19 cellular contexts compared by ENCODE assay signal in the genomic region with DNA sequence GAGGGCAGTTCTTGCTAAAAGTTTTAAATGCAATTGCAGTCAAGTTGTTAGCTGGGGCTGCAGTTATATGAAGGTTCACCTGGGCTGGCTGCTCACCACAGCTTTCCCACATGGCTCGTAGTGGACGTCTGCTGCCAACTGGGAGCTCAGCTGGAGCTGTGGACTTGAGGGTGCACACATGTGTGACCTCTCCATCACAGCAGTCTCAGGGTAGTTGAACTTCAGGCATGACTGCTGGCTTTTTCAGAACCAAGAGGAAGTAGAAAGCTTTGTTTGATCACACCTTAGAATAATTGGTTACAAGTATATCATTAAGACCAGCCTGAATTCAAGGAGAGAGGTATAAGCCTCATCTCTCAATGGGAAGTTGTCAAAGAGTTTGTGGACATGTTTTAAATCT.
DNase-seq lines count a peak whose midpoint lies in the region; ATAC-seq and TF ChIP-seq lines count a peak whose summit lies in the region.
"Had no signal": no experiment of that assay in that cellular context is flagged by ENCODE, and none has a peak within 500 bp of the region (broad histone marks: within the 10 kb centered on the region; RNA-seq: fewer than 3 reads in every experiment).

No MANE protein-coding gene starts in this region.

- H3K4me3 Mint-ChIP-seq in memory B cell: no peak overlapping the region
- H3K4me3 Mint-ChIP-seq in activated T-helper 2 cell treated with anti-CD3 and anti-CD28 coated beads, Interferon-gamma antibody, Interleukin-2, Interleukin-4, amounts not matched to agents 10 μg/mL and 5 μg/mL and 100 μg/mL, durations not matched to agents 14 hours and 24 hours and 36 hours (ENCODE audit: low read depth): no peak overlapping the region
- H3K4me3 Mint-ChIP-seq: type B pancreatic cell had no signal

- H3K4me1 Mint-ChIP-seq in memory B cell: peaks cover 42% of the 10 kb centered on the region
- H3K4me1 Mint-ChIP-seq in activated T-helper 2 cell treated with anti-CD3 and anti-CD28 coated beads, Interferon-gamma antibody, Interleukin-2, Interleukin-4, amounts not matched to agents 10 μg/mL and 5 μg/mL and 100 μg/mL, durations not matched to agents 14 hours and 24 hours and 36 hours (ENCODE audit: low read depth): no peaks in the 10 kb centered on the region

- TF ChIP-seq CTCF in coronary artery (IDR thresholded peaks at IDR 0.05): no peak

- H3K27me3 Mint-ChIP-seq in memory B cell: no peaks in the 10 kb centered on the region
- H3K27me3 Mint-ChIP-seq in activated T-helper 2 cell treated with anti-CD3 and anti-CD28 coated beads, Interferon-gamma antibody, Interleukin-2, Interleukin-4, amounts not matched to agents 10 μg/mL and 5 μg/mL and 100 μg/mL, durations not matched to agents 14 hours and 24 hours and 36 hours (ENCODE audit: low read depth): no peaks in the 10 kb centered on the region

- peak overlapping the region; percentile 58 for H3K27ac Mint-ChIP-seq in memory B cell
- no peak overlapping the region for H3K27ac Mint-ChIP-seq in activated T-helper 2 cell treated with anti-CD3 and anti-CD28 coated beads, Interferon-gamma antibody, Interleukin-2, Interleukin-4, amounts not matched to agents 10 μg/mL and 5 μg/mL and 100 μg/mL, durations not matched to agents 14 hours and 24 hours and 36 hours
- H3K27ac Mint-ChIP-seq: activated naive CD4-positive, alpha-beta T cell treated with anti-CD3 and anti-CD28 coated beads, Interleukin-2, amount 50 U/mL, for 72 hours; activated T-cell treated with anti-CD3 and anti-CD28 coated beads, Interleukin-2, amount 50 U/mL, for 72 hours; type B pancreatic cell had no signal

- intact Hi-C loops in activated T-helper 2 cell treated with anti-CD3 and anti-CD28 coated beads, Interferon-gamma antibody, Interleukin-2, Interleukin-4, amounts not matched to agents 10 μg/mL and 5 μg/mL and 100 μg/mL, durations not matched to agents 14 hours and 24 hours and 36 hours (cut with micrococcal nuclease): no loop called here

- no peak overlapping the region for H3K27ac ChIP-seq in coronary artery
- H3K27ac ChIP-seq: epithelial cell of prostate, neutrophil, stomach had no signal

- ATAC-seq in GM18511 (IDR thresholded peaks at IDR 0.05; ENCODE audit: unreplicated experiment): peak; percentile 66
- peak; percentile 39 for ATAC-seq in GM19463 (IDR thresholded peaks at IDR 0.05; ENCODE audit: unreplicated experiment)
- peak; percentile 40 for ATAC-seq in HG03139 (IDR thresholded peaks at IDR 0.05; ENCODE audit: unreplicated experiment)
- peak; percentile 73 for ATAC-seq in memory B cell (ENCODE audit: low read depth)
- no peak for ATAC-seq in GM18517 (IDR thresholded peaks at IDR 0.05; ENCODE audit: unreplicated experiment)
- no peak for ATAC-seq in GM19035 (IDR thresholded peaks at IDR 0.05; ENCODE audit: unreplicated experiment)
- ATAC-seq: activated naive CD4-positive, alpha-beta T cell treated with anti-CD3 and anti-CD28 coated beads, Interleukin-2, amount 50 U/mL, for 72 hours; activated T-cell treated with anti-CD3 and anti-CD28 coated beads, Interleukin-2, amount 50 U/mL, for 72 hours had no signal

- no peaks in the 10 kb centered on the region for H3K36me3 Mint-ChIP-seq in memory B cell
- H3K36me3 Mint-ChIP-seq in activated T-helper 2 cell treated with anti-CD3 and anti-CD28 coated beads, Interferon-gamma antibody, Interleukin-2, Interleukin-4, amounts not matched to agents 10 μg/mL and 5 μg/mL and 100 μg/mL, durations not matched to agents 14 hours and 24 hours and 36 hours (ENCODE audit: low read depth): no peaks in the 10 kb centered on the region
- H3K36me3 Mint-ChIP-seq: activated naive CD4-positive, alpha-beta T cell treated with anti-CD3 and anti-CD28 coated beads, Interleukin-2, amount 50 U/mL, for 72 hours; type B pancreatic cell had no signal

- H3K4me3 ChIP-seq in coronary artery: no peak overlapping the region
- H3K4me3 ChIP-seq: stomach had no signal

- DNase-seq in memory B cell (ENCODE audit: low spot score in 2 of 2) (no peak), coronary artery (ENCODE audit: low spot score) (no peak)
- no peak for DNase-seq in activated T-helper 2 cell treated with anti-CD3 and anti-CD28 coated beads, Interferon-gamma antibody, Interleukin-2, Interleukin-4, amounts not matched to agents 10 μg/mL and 5 μg/mL and 100 μg/mL, durations not matched to agents 14 hours and 24 hours and 36 hours (ENCODE audit: low spot score)
- DNase-seq: activated T-cell treated with anti-CD3 and anti-CD28 coated beads, Interleukin-2, amount 50 U/mL, for 72 hours; hippocampal formation; NCI-H1105; NCI-H2107; SHP77; stimulated activated CD4-positive, alpha-beta T cell treated with anti-CD3 and anti-CD28 coated beads, Interleukin-4, amount 100 ng/mL, for 24 hours; stomach had no signal

- H3K9me3 Mint-ChIP-seq in memory B cell: no peaks in the 10 kb centered on the region
- peaks cover 12% of the 10 kb centered on the region for H3K9me3 Mint-ChIP-seq in activated T-helper 2 cell treated with anti-CD3 and anti-CD28 coated beads, Interferon-gamma antibody, Interleukin-2, Interleukin-4, amounts not matched to agents 10 μg/mL and 5 μg/mL and 100 μg/mL, durations not matched to agents 14 hours and 24 hours and 36 hours
- H3K9me3 Mint-ChIP-seq: type B pancreatic cell had no signal

Comparison
In these comparisons a context has a peak if more than half of its experiments do, and no peak if none do; other contexts are left out.
1. ATAC-seq: peak in GM18511 (single experiment), GM19463 (single experiment), HG03139 (single experiment) and memory B cell (single experiment); none in GM18517 (single experiment) and GM19035 (single experiment).